ENCODE assay signal across 9 cellular contexts in the genomic region with DNA sequence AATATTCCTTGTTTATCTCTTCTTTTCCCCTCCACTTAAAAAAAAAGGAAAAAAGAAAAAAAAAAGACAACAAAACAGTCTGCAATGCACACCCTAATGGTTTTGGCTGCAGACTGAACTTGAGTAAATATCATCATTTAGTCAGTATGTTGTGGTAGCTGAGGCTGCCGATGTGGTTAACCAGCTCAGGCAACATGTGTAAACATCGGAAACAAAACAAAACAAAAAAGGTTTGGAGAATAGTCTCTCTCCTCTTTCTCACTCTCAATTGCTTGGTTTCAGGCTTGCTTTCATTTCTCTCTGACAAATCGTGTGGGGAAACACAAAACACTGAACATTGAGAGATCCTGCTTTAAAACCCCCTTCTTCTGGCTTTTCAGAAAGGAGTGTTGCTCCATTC.
DNase-seq lines count a peak whose midpoint lies in the region; ATAC-seq and TF ChIP-seq lines count a peak whose summit lies in the region.
"Had no signal": no experiment of that assay in that cellular context is flagged by ENCODE, and none has a peak within 500 bp of the region (broad histone marks: within the 10 kb centered on the region; RNA-seq: fewer than 3 reads in every experiment).

No MANE protein-coding gene starts in this region.

- H3K36me3 Mint-ChIP-seq in activated T-cell treated with anti-CD3 and anti-CD28 coated beads, Interleukin-2, amount 50 U/mL, for 24 hours (ENCODE audit: low read depth): no peaks in the 10 kb centered on the region

- H3K27me3 Mint-ChIP-seq in activated T-cell treated with anti-CD3 and anti-CD28 coated beads, Interleukin-2, amount 50 U/mL, for 24 hours: no peaks in the 10 kb centered on the region
- H3K27me3 Mint-ChIP-seq: B cell had no signal

- H3K9me3 ChIP-seq in RWPE2 (ENCODE audit: severe bottlenecking) (no peaks in the 10 kb centered on the region), hepatocyte (ENCODE audit: low read depth) (no peaks in the 10 kb centered on the region), transverse colon (no peaks in the 10 kb centered on the region), aorta (ENCODE audit: control insufficient read depth, low read length) (no peaks in the 10 kb centered on the region)

- in situ Hi-C loops in transverse colon (cut with MboI; ENCODE audit: low pct_ligation_motif_present in 1 of 4, low pct_unique_long_range_greater_than_20kb in 1 of 4, low sequenced_read_pairs in 3 of 4): no loop called here

- DNase-seq in NCI-H2196 (lab: John Stamatoyannopoulos, UW; ENCODE audit: unreplicated experiment): peak; percentile 24
- DNase-seq in NCI-H2196 treated with DMSO at 0.1 percent for 48 hours (lab: John Stamatoyannopoulos, UW; ENCODE audit: unreplicated experiment): no peak
- no peak for DNase-seq in RWPE2 (ENCODE audit: low spot score)
- DNase-seq in hepatocyte (ENCODE audit: low spot score): peak; percentile 29
- DNase-seq in transverse colon: no peak
- no peak for DNase-seq in aorta
- DNase-seq in activated T-cell treated with anti-CD3 and anti-CD28 coated beads, Interleukin-2, amount 50 U/mL, for 24 hours: no peak

- TF ChIP-seq CTCF in RWPE2 (IDR thresholded peaks at IDR 0.05; ENCODE audit: poor library complexity, severe bottlenecking) (no peak), hepatocyte (IDR thresholded peaks at IDR 0.05; ENCODE audit: poor library complexity) (no peak), transverse colon (IDR thresholded peaks at IDR 0.05) (no peak)

- H3K4me2 ChIP-seq in hepatocyte: peak overlapping the region; percentile 58

- H3K9me2 ChIP-seq in hepatocyte (replicated peaks; ENCODE audit: insufficient read depth): no peaks in the 10 kb centered on the region

- H3K27ac Mint-ChIP-seq in activated T-cell treated with anti-CD3 and anti-CD28 coated beads, Interleukin-2, amount 50 U/mL, for 24 hours: no peak overlapping the region
- H3K27ac Mint-ChIP-seq: B cell had no signal

- H2AFZ ChIP-seq in hepatocyte: no peak overlapping the region

- no peak overlapping the region for H3K4me3 Mint-ChIP-seq in activated T-cell treated with anti-CD3 and anti-CD28 coated beads, Interleukin-2, amount 50 U/mL, for 24 hours
- H3K4me3 Mint-ChIP-seq: B cell had no signal

- no peak for TF ChIP-seq POLR2A in transverse colon (IDR thresholded peaks at IDR 0.05)

- no peak for TF ChIP-seq EP300 in transverse colon (IDR thresholded peaks at IDR 0.05; ENCODE audit: low read depth)

- H3K27me3 ChIP-seq in RWPE2 (ENCODE audit: insufficient read depth, poor library complexity, severe bottlenecking) (no peaks in the 10 kb centered on the region), hepatocyte (no peaks in the 10 kb centered on the region), transverse colon (no peaks in the 10 kb centered on the region), aorta (ENCODE audit: control insufficient read depth in 1 of 2, insufficient read depth in 2 of 2, low read length in 1 of 2) (no peaks in the 10 kb centered on the region)

- H3K4me3 ChIP-seq in RWPE2 (ENCODE audit: severe bottlenecking): no peak overlapping the region
- no peak overlapping the region for H3K4me3 ChIP-seq in hepatocyte
- no peak overlapping the region for H3K4me3 ChIP-seq in transverse colon
- H3K4me3 ChIP-seq in aorta (ENCODE audit: low read length in 2 of 2): no peak overlapping the region

- H3K4me1 ChIP-seq in RWPE2 (ENCODE audit: insufficient read depth, poor library complexity, severe bottlenecking) (peaks cover 14% of the 10 kb centered on the region), hepatocyte (ENCODE audit: insufficient read depth) (peaks cover 10% of the 10 kb centered on the region), transverse colon (peaks cover 3 to 24% (median 5%) of the 10 kb centered on the region in 4 donors), aorta (ENCODE audit: control insufficient read depth in 1 of 2, insufficient read depth in 2 of 2, low read length in 2 of 2) (no peaks in the 10 kb centered on the region)

- peaks cover 2% of the 10 kb centered on the region for H3K9me3 Mint-ChIP-seq in activated T-cell treated with anti-CD3 and anti-CD28 coated beads, Interleukin-2, amount 50 U/mL, for 24 hours

- no peak overlapping the region for H3K27ac ChIP-seq in RWPE2 (ENCODE audit: poor library complexity, severe bottlenecking)
- H3K27ac ChIP-seq in hepatocyte: peak overlapping the region; percentile 62
- peak overlapping the region; percentile 24 to 41 (median 28) for H3K27ac ChIP-seq in transverse colon
- H3K27ac ChIP-seq in aorta (ENCODE audit: low read depth in 1 of 2, low read length in 2 of 2): no peak overlapping the region

- ATAC-seq in RWPE2 (ENCODE audit: low read depth): 0 out of 3 replicates have a peak, but pooled peaks have one; percentile 27
- no peak for ATAC-seq in aorta (ENCODE audit: low FRiP score)
- ATAC-seq in HG02938 (IDR thresholded peaks at IDR 0.05; ENCODE audit: unreplicated experiment): no peak

- 33% methylated on average over 3 of the region's 3 CpGs for WGBS in hepatocyte (ENCODE audit: low lambda C conversion rate, missing lambda C conversion rate)
- WGBS in transverse colon (ENCODE audit: low coverage in 1 of 2), 2 donors: 40 to 44% methylated on average over 2 to 3 of the region's 3 CpGs
- WGBS in aorta, 2 donors: 29 to 31% methylated on average over 3 of the region's 3 CpGs

- H3K79me2 ChIP-seq in hepatocyte: no peaks in the 10 kb centered on the region

- H3K4me1 Mint-ChIP-seq in activated T-cell treated with anti-CD3 and anti-CD28 coated beads, Interleukin-2, amount 50 U/mL, for 24 hours (ENCODE audit: low read depth): no peaks in the 10 kb centered on the region
- H3K4me1 Mint-ChIP-seq: B cell had no signal

- no peaks in the 10 kb centered on the region for H3K36me3 ChIP-seq in RWPE2 (ENCODE audit: low read depth)
- no peaks in the 10 kb centered on the region for H3K36me3 ChIP-seq in hepatocyte (replicated peaks; ENCODE audit: insufficient read depth, low read depth)
- H3K36me3 ChIP-seq in transverse colon: no peaks in the 10 kb centered on the region
- H3K36me3 ChIP-seq in aorta (ENCODE audit: control insufficient read depth in 1 of 2, insufficient read depth in 2 of 2, low read length in 1 of 2): no peaks in the 10 kb centered on the region

- intact Hi-C loops in transverse colon (cut with DNase I; ENCODE audit: low total_unique reads): no loop called here
- intact Hi-C loops in aorta (cut with DNase I): loop anchor here in 1 of 2 donors (10.0 kb wide), 1 partner anchor 222 kb away; no protein-coding TSS in a partner anchor

- no peaks in the 10 kb centered on the region for H4K20me1 ChIP-seq in hepatocyte (ENCODE audit: insufficient read depth, poor library complexity, severe bottlenecking)

Comparison
In these comparisons a context has a peak if more than half of its experiments do, and no peak if none do; other contexts are left out.
1. DNase-seq: peak in NCI-H2196 (single experiment) and hepatocyte (single experiment); none in NCI-H2196 treated with DMSO at 0.1 percent for 48 hours (single experiment), RWPE2 (single experiment), transverse colon (single experiment), aorta (0 of 2) and activated T-cell treated with anti-CD3 and anti-CD28 coated beads, Interleukin-2, amount 50 U/mL, for 24 hours (single experiment).
2. H3K27ac ChIP-seq: peak in hepatocyte (single experiment) and transverse colon (4 of 4); none in RWPE2 (single experiment) and aorta (0 of 2).